Comparison of ENCODE assay signal across 15 cellular contexts in the genomic region with DNA sequence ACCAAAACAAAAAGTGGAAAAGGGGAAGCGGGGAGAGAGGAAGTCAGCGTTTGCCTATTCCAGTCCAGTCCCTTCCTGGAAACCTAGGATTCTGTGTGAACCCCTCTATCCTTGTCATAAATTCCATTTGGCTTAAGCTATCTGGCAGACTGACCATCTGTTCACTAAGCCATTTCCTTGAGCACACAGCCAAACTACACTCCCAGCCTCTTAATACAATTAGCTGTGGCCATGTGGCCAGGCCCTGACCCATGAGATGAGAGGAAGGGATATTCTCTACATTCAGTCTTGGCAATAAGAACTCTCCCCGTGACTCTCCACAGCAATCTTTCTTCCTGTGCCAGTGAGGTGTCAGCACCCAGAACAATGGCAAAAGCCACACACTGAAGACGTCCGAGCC.
DNase-seq lines count a peak whose midpoint lies in the region; ATAC-seq, FAIRE-seq and TF ChIP-seq lines count a peak whose summit lies in the region.
"Had no signal": no experiment of that assay in that cellular context is flagged by ENCODE, and none has a peak within 500 bp of the region (broad histone marks: within the 10 kb centered on the region; RNA-seq: fewer than 3 reads in every experiment).

No MANE protein-coding gene starts in this region.

- H3K4me3 ChIP-seq in SK-N-SH (ENCODE audit: low read depth in 2 of 2, low read length in 1 of 2) (no peak overlapping the region), fibroblast of the aortic adventitia (ENCODE audit: low read depth, low read length) (no peak overlapping the region), pancreas (no peak overlapping the region)
- H3K4me3 ChIP-seq: testis had no signal

- POLR2A ChIA-PET in SK-N-SH (lab: Yijun Ruan, JAX): interaction anchor here (0.6 kb wide), 1 partner anchor 57 kb away, joined by 3 read pairs; no protein-coding TSS in a partner anchor

- H3K27ac ChIP-seq in SK-N-SH (ENCODE audit: low read depth in 2 of 2, low read length in 1 of 2): peak overlapping the region in 1 of 2 experiments; percentile 58; a peak in 2 of 4 replicates
- H3K27ac ChIP-seq in pancreas: no peak overlapping the region
- H3K27ac ChIP-seq: testis had no signal

- TF ChIP-seq CTCF in SK-N-SH (IDR thresholded peaks at IDR 0.05) (no peak), fibroblast of the aortic adventitia (IDR thresholded peaks at IDR 0.05; ENCODE audit: insufficient read depth, low read length) (no peak), pancreas (IDR thresholded peaks at IDR 0.05) (no peak)

- no peaks in the 10 kb centered on the region for H3K27me3 ChIP-seq in SK-N-SH (ENCODE audit: insufficient read depth)
- no peaks in the 10 kb centered on the region for H3K27me3 ChIP-seq in pancreas
- H3K27me3 ChIP-seq: testis had no signal

- CTCF ChIA-PET in SK-N-SH (lab: Yijun Ruan, JAX): interaction anchor here (0.9 to 1.8 kb wide), 2 partner anchors 15 to 17 kb away, joined by 3 to 6 read pairs; no protein-coding TSS in a partner anchor

- H3K9me3 ChIP-seq in SK-N-SH (no peaks in the 10 kb centered on the region), pancreas (no peaks in the 10 kb centered on the region)
- H3K9me3 ChIP-seq: testis had no signal

- no peak overlapping the region for H3K4me2 ChIP-seq in SK-N-SH

- H3K4me1 ChIP-seq in SK-N-SH (ENCODE audit: control insufficient read depth in 1 of 2, insufficient read depth in 2 of 2, low read depth in 1 of 2, low read length in 1 of 2) (peaks cover 0 to 8% of the 10 kb centered on the region in 2 experiments; a peak in 1 of 4 replicates), pancreas (no peaks in the 10 kb centered on the region)
- H3K4me1 ChIP-seq: testis had no signal

- intact Hi-C loops in pancreas (cut with DNase I): loop anchor here in 1 of 3 donors (10.0 kb wide), 1 partner anchor 60 kb away; no protein-coding TSS in a partner anchor

- no peak for FAIRE-seq in pancreas (lab: Jason Lieb, UNC)
- FAIRE-seq: G401.6, islet of Langerhans had no signal

- no peaks in the 10 kb centered on the region for H4K20me1 ChIP-seq in SK-N-SH (ENCODE audit: insufficient read depth)

- DNase-seq in HCEC 1CT (peak; percentile 80), SK-N-SH (peak; percentile 58), fibroblast of the aortic adventitia (ENCODE audit: low read depth) (peak; percentile 19), pancreas (no peak), cerebellar nuclear complex (lab: John Stamatoyannopoulos, UW) (no peak)
- DNase-seq: activated CD4-positive, alpha-beta T cell treated with anti-CD3 and anti-CD28 coated beads for 48 hours; activated T-cell treated with anti-CD3 and anti-CD28 coated beads, Interleukin-2, amount 50 U/mL, for 24 hours; cortex of kidney; testis had no signal

- TF ChIP-seq EP300 in SK-N-SH (IDR thresholded peaks at IDR 0.05; ENCODE audit: borderline replicate concordance in 1 of 2, low read depth in 1 of 2, low read length in 1 of 2): peak in 1 of 2 experiments; percentile 68; a peak in 2 of 4 replicates

- no peaks in the 10 kb centered on the region for H3F3A ChIP-seq in SK-N-SH (replicated peaks; ENCODE audit: insufficient read depth)

- no peaks in the 10 kb centered on the region for H3K9me2 ChIP-seq in SK-N-SH

- TF ChIP-seq RAD21 in SK-N-SH (IDR thresholded peaks at IDR 0.05; ENCODE audit: low read length): peak; percentile 36

- H2AFZ ChIP-seq in SK-N-SH (ENCODE audit: low read depth): no peak overlapping the region

- H3K79me2 ChIP-seq in SK-N-SH (ENCODE audit: insufficient read depth): no peaks in the 10 kb centered on the region

- no peak overlapping the region for H3K9ac ChIP-seq in SK-N-SH

- ATAC-seq in pancreas (peak in 3 of 4 donors; percentile 23 to 32 (median 27)), GM19351 (IDR thresholded peaks at IDR 0.05; ENCODE audit: unreplicated experiment) (no peak), GM21526 (IDR thresholded peaks at IDR 0.05; ENCODE audit: low FRiP score, unreplicated experiment) (no peak), HG03565 (IDR thresholded peaks at IDR 0.05; ENCODE audit: unreplicated experiment) (no peak)
- ATAC-seq: natural killer cell treated with Interleukin-12 subunit alpha and Interleukin-12 subunit beta and Interleukin-15 and Interleukin-18, amount 100 ng/mL, for 72 hours had no signal

- H3K36me3 ChIP-seq in SK-N-SH (replicated peaks in 1 of 2; ENCODE audit: control insufficient read depth in 1 of 2, insufficient read depth in 2 of 2, low read length in 1 of 2) (no peaks in the 10 kb centered on the region), pancreas (no peaks in the 10 kb centered on the region)

- WGBS in SK-N-SH (ENCODE audit: low lambda C conversion rate): 35% methylated on average over 5 of the region's 5 CpGs
- WGBS in pancreas, 2 donors: 61 to 71% methylated on average over 5 of the region's 5 CpGs

TF ChIP-seq in SK-N-SH, 30 proteins besides CTCF, POLR2A, EP300 and RAD21:
- TF ChIP-seq RFX5 (IDR thresholded peaks at IDR 0.05; ENCODE audit: low read length) (no peak), TEAD4 (IDR thresholded peaks at IDR 0.05; ENCODE audit: borderline replicate concordance, insufficient read depth) (no peak), MEF2A (IDR thresholded peaks at IDR 0.05; ENCODE audit: borderline replicate concordance, low read depth) (no peak), MXI1 (IDR thresholded peaks at IDR 0.05; ENCODE audit: low read depth, low read length) (peak; percentile 44; the same call in 1 of the 2 replicates), RCOR1 (IDR thresholded peaks at IDR 0.05; ENCODE audit: low read length) (peak; percentile 80; the same call in 1 of the 2 replicates), CHD2 (IDR thresholded peaks at IDR 0.05; ENCODE audit: low read length, partially characterized antibody) (peak; percentile 50), NFIC (IDR thresholded peaks at IDR 0.05; ENCODE audit: borderline replicate concordance) (no peak), GATA2 (CRISPR knock-in tag; IDR thresholded peaks at IDR 0.05) (0 out of 2 replicates have a peak, but pooled peaks have one; percentile 23), SIN3A (IDR thresholded peaks at IDR 0.05; ENCODE audit: borderline replicate concordance, low read depth, low read length) (no peak)

Comparison
In these comparisons a context has a peak if more than half of its experiments do, and no peak if none do; other contexts are left out.
1. DNase-seq: peak in HCEC 1CT (single experiment), SK-N-SH (single experiment) and fibroblast of the aortic adventitia (single experiment); none in pancreas (0 of 6) and cerebellar nuclear complex (0 of 2).
2. ATAC-seq: peak in pancreas (3 of 4); none in GM19351 (single experiment), GM21526 (single experiment) and HG03565 (single experiment).